Comparison of ENCODE assay signal across 1 cellular context in the genomic region with DNA sequence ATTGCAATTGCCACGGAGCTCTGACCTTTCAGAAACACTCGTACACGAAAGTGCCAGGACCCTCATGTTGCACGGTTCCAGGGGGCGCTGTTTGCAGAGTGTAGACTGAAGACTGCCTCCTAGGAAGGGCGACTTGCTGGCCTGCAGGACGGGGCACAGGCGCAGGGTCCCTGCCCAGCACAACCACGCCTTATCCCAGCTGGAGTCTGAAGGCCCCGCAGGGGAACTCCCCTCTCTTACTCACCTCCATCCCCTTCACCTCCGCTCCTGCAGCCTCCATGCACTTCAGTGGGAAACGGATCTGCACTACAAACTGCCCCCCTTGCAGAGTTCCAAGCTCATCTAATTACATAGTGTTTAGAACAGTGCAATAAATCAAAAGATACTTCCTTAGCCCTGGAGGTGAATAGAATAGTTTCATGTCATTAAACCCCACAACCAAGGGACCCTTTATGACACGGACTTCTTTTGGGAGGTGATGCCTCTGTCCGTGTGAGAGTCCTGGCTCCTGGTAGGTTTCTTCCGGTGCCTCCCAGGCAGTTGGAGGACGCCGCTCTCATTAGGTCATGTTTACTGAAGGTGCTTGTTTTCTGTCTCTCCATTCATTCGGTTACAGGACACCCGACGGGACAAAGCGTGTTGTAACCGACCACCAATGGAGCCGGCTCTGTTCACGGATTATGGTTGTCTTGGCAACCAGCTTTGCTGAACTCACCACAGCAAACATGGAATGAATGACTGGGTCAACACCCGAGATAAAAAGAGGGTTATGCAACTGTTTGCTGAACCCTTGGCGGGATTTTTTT.
TF ChIP-seq lines count a peak whose summit lies in the region.

No MANE protein-coding gene starts in this region.

TF ChIP-seq in HepG2, 621 proteins besides CTCF, POLR2A, EP300 and RAD21 (continued from another document and continues in another):
- TF ChIP-seq, protein P1, sequence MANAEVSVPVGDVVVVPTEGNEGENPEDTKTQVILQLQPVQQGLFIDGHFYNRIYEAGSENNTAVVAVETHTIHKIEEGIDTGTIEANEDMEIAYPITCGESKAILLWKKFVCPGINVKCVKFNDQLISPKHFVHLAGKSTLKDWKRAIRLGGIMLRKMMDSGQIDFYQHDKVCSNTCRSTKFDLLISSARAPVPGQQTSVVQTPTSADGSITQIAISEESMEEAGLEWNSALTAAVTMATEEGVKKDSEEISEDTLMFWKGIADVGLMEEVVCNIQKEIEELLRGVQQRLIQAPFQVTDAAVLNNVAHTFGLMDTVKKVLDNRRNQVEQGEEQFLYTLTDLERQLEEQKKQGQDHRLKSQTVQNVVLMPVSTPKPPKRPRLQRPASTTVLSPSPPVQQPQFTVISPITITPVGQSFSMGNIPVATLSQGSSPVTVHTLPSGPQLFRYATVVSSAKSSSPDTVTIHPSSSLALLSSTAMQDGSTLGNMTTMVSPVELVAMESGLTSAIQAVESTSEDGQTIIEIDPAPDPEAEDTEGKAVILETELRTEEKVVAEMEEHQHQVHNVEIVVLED (CRISPR knock-in tag; IDR thresholded peaks at IDR 0.05; ENCODE audit: borderline replicate concordance): peak; percentile 37; the same call in 1 of the 2 replicates
- TF ChIP-seq BCL6 (CRISPR knock-in tag; IDR thresholded peaks at IDR 0.05) (peak; percentile 93), MXD4 (CRISPR knock-in tag; IDR thresholded peaks at IDR 0.05) (no peak), ZNF564 (CRISPR knock-in tag; IDR thresholded peaks at IDR 0.05) (no peak), ZC3H13 (CRISPR knock-in tag; IDR thresholded peaks at IDR 0.05) (no peak), RBAK (CRISPR knock-in tag; IDR thresholded peaks at IDR 0.05) (no peak), ELF3 (CRISPR knock-in tag; IDR thresholded peaks at IDR 0.05) (peak; percentile 70), ZNF431 (CRISPR knock-in tag; IDR thresholded peaks at IDR 0.05; ENCODE audit: borderline replicate concordance, low read depth) (peak; percentile 85), U2AF2 (IDR thresholded peaks at IDR 0.05; ENCODE audit: low read depth, low read length) (0 out of 2 replicates have a peak, but pooled peaks have one; percentile 48), ZNF329 (CRISPR knock-in tag; IDR thresholded peaks at IDR 0.05; ENCODE audit: low read depth) (0 out of 2 replicates have a peak, but pooled peaks have one; percentile 44), GPN1 (CRISPR knock-in tag; IDR thresholded peaks at IDR 0.05; ENCODE audit: borderline replicate concordance) (no peak), NFRKB (IDR thresholded peaks at IDR 0.05) (no peak), SIN3B (IDR thresholded peaks at IDR 0.05; ENCODE audit: low read length) (no peak), ZNF607 (CRISPR knock-in tag; IDR thresholded peaks at IDR 0.05; ENCODE audit: borderline replicate concordance) (no peak; the same call in 1 of the 2 replicates), ZNF790 (CRISPR knock-in tag; IDR thresholded peaks at IDR 0.05; ENCODE audit: borderline replicate concordance) (0 out of 2 replicates have a peak, but pooled peaks have one; percentile 46), RFXAP (CRISPR knock-in tag; IDR thresholded peaks at IDR 0.05; ENCODE audit: borderline replicate concordance) (peak; percentile 52; the same call in 1 of the 2 replicates), HNRNPUL1 (IDR thresholded peaks at IDR 0.05; ENCODE audit: low read depth, low read length) (no peak), MTF1 (CRISPR knock-in tag; IDR thresholded peaks at IDR 0.05) (no peak), ZNF30 (CRISPR knock-in tag; IDR thresholded peaks at IDR 0.05) (no peak), SRSF9 (IDR thresholded peaks at IDR 0.05; ENCODE audit: borderline replicate concordance, insufficient read depth, low read depth, low read length, poor library complexity, severe bottlenecking) (no peak), JUNB (CRISPR knock-in tag; IDR thresholded peaks at IDR 0.05; ENCODE audit: borderline replicate concordance) (peak; percentile 32; the same call in 1 of the 2 replicates)
- TF ChIP-seq, protein P2, sequence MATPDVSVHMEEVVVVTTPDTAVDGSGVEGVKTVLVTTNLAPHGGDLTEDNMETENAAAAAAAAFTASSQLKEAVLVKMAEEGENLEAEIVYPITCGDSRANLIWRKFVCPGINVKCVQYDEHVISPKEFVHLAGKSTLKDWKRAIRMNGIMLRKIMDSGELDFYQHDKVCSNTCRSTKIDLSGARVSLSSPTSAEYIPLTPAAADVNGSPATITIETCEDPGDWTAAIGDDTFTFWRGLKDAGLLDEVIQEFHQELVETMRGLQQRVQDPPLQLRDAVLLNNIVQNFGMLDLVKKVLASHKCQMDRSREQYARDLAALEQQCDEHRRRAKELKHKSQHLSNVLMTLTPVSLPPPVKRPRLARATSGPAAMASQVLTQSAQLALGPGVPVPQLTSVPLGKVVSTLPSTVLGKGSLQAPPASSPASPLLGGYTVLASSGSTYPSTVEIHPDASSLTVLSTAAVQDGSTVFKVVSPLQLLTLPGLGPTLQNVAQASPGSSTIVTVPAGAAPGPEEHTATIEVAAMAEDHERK (CRISPR knock-in tag; IDR thresholded peaks at IDR 0.05; ENCODE audit: low read depth): no peak
- TF ChIP-seq, protein P3, sequence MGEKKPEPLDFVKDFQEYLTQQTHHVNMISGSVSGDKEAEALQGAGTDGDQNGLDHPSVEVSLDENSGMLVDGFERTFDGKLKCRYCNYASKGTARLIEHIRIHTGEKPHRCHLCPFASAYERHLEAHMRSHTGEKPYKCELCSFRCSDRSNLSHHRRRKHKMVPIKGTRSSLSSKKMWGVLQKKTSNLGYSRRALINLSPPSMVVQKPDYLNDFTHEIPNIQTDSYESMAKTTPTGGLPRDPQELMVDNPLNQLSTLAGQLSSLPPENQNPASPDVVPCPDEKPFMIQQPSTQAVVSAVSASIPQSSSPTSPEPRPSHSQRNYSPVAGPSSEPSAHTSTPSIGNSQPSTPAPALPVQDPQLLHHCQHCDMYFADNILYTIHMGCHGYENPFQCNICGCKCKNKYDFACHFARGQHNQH (CRISPR knock-in tag; IDR thresholded peaks at IDR 0.05): peak; percentile 96
- TF ChIP-seq, protein P4, sequence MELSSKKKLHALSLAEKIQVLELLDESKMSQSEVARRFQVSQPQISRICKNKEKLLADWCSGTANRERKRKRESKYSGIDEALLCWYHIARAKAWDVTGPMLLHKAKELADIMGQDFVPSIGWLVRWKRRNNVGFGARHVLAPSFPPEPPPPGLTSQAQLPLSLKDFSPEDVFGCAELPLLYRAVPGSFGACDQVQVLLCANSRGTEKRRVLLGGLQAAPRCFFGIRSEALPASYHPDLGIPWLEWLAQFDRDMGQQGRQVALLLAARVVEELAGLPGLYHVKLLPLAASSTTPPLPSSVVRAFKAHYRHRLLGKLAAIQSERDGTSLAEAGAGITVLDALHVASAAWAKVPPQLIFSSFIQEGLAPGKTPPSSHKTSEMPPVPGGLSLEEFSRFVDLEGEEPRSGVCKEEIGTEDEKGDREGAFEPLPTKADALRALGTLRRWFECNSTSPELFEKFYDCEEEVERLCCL (CRISPR knock-in tag; IDR thresholded peaks at IDR 0.05; ENCODE audit: borderline replicate concordance): 0 out of 2 replicates have a peak, but pooled peaks have one; percentile 34
- TF ChIP-seq, protein P5, sequence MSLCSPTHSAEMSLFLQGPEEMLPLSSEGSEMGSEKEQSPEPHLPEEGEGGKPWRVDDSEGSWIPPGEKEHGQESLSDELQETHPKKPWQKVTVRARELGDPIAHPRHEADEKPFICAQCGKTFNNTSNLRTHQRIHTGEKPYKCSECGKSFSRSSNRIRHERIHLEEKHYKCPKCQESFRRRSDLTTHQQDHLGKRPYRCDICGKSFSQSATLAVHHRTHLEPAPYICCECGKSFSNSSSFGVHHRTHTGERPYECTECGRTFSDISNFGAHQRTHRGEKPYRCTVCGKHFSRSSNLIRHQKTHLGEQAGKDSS (CRISPR knock-in tag; IDR thresholded peaks at IDR 0.05; ENCODE audit: borderline replicate concordance, low read depth): peak; percentile 77; the same call in 1 of the 2 replicates
- TF ChIP-seq, protein P6, sequence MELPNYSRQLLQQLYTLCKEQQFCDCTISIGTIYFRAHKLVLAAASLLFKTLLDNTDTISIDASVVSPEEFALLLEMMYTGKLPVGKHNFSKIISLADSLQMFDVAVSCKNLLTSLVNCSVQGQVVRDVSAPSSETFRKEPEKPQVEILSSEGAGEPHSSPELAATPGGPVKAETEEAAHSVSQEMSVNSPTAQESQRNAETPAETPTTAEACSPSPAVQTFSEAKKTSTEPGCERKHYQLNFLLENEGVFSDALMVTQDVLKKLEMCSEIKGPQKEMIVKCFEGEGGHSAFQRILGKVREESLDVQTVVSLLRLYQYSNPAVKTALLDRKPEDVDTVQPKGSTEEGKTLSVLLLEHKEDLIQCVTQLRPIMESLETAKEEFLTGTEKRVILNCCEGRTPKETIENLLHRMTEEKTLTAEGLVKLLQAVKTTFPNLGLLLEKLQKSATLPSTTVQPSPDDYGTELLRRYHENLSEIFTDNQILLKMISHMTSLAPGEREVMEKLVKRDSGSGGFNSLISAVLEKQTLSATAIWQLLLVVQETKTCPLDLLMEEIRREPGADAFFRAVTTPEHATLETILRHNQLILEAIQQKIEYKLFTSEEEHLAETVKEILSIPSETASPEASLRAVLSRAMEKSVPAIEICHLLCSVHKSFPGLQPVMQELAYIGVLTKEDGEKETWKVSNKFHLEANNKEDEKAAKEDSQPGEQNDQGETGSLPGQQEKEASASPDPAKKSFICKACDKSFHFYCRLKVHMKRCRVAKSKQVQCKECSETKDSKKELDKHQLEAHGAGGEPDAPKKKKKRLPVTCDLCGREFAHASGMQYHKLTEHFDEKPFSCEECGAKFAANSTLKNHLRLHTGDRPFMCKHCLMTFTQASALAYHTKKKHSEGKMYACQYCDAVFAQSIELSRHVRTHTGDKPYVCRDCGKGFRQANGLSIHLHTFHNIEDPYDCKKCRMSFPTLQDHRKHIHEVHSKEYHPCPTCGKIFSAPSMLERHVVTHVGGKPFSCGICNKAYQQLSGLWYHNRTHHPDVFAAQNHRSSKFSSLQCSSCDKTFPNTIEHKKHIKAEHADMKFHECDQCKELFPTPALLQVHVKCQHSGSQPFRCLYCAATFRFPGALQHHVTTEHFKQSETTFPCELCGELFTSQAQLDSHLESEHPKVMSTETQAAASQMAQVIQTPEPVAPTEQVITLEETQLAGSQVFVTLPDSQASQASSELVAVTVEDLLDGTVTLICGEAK (IDR thresholded peaks at IDR 0.05): no peak
- TF ChIP-seq, protein P6 (CRISPR knock-in tag; IDR thresholded peaks at IDR 0.05): no peak
- TF ChIP-seq, protein P7, sequence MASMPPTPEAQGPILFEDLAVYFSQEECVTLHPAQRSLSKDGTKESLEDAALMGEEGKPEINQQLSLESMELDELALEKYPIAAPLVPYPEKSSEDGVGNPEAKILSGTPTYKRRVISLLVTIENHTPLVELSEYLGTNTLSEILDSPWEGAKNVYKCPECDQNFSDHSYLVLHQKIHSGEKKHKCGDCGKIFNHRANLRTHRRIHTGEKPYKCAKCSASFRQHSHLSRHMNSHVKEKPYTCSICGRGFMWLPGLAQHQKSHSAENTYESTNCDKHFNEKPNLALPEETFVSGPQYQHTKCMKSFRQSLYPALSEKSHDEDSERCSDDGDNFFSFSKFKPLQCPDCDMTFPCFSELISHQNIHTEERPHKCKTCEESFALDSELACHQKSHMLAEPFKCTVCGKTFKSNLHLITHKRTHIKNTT (CRISPR knock-in tag; IDR thresholded peaks at IDR 0.05): no peak
- TF ChIP-seq, protein P8, sequence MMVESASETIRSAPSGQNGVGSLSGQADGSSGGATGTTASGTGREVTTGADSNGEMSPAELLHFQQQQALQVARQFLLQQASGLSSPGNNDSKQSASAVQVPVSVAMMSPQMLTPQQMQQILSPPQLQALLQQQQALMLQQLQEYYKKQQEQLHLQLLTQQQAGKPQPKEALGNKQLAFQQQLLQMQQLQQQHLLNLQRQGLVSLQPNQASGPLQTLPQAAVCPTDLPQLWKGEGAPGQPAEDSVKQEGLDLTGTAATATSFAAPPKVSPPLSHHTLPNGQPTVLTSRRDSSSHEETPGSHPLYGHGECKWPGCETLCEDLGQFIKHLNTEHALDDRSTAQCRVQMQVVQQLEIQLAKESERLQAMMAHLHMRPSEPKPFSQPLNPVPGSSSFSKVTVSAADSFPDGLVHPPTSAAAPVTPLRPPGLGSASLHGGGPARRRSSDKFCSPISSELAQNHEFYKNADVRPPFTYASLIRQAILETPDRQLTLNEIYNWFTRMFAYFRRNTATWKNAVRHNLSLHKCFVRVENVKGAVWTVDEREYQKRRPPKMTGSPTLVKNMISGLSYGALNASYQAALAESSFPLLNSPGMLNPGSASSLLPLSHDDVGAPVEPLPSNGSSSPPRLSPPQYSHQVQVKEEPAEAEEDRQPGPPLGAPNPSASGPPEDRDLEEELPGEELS (CRISPR knock-in tag; IDR thresholded peaks at IDR 0.05): peak; percentile 98
- TF ChIP-seq, protein P9, sequence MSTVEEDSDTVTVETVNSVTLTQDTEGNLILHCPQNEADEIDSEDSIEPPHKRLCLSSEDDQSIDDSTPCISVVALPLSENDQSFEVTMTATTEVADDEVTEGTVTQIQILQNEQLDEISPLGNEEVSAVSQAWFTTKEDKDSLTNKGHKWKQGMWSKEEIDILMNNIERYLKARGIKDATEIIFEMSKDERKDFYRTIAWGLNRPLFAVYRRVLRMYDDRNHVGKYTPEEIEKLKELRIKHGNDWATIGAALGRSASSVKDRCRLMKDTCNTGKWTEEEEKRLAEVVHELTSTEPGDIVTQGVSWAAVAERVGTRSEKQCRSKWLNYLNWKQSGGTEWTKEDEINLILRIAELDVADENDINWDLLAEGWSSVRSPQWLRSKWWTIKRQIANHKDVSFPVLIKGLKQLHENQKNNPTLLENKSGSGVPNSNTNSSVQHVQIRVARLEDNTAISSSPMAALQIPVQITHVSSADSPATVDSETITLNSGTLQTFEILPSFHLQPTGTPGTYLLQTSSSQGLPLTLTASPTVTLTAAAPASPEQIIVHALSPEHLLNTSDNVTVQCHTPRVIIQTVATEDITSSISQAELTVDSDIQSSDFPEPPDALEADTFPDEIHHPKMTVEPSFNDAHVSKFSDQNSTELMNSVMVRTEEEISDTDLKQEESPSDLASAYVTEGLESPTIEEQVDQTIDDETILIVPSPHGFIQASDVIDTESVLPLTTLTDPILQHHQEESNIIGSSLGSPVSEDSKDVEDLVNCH (CRISPR knock-in tag; IDR thresholded peaks at IDR 0.05): no peak
